20 cellular contexts compared by ENCODE assay signal in genomic region chr16:77574867-77575619, GRCh38.
DNase-seq lines count a peak whose midpoint lies in the region; ATAC-seq and TF ChIP-seq lines count a peak whose summit lies in the region.
"Had no signal": no experiment of that assay in that cellular context is flagged by ENCODE, and none has a peak within 500 bp of the region (broad histone marks: within the 10 kb centered on the region; RNA-seq: fewer than 3 reads in every experiment).

No MANE protein-coding gene starts in this region.

- TF ChIP-seq CTCF in cardiac fibroblast (IDR thresholded peaks at IDR 0.05; ENCODE audit: low read depth, low read length) (no peak), lung (IDR thresholded peaks at IDR 0.05; ENCODE audit: control extremely low read depth, extremely low read depth) (no peak), transverse colon (IDR thresholded peaks at IDR 0.05) (no peak), dorsolateral prefrontal cortex (IDR thresholded peaks at IDR 0.05 in 54 of 56, conservative IDR thresholded peaks at IDR 0.05 in 2 of 56; ENCODE audit: low read depth in 1 of 56, partially characterized antibody in 56 of 56) (no peak)

- H3K4me1 ChIP-seq in lung (ENCODE audit: control insufficient read depth in 2 of 2, insufficient read depth in 2 of 2, low read length in 2 of 2), result peaks cover 5 to 9% of the 10 kb centered on the region in 2 donors
- H3K4me1 ChIP-seq in transverse colon, result no peaks in the 10 kb centered on the region
- H3K4me1 ChIP-seq: foreskin keratinocyte had no signal

- H3K4me3 ChIP-seq in cardiac fibroblast (replicated peaks in 1 of 2; ENCODE audit: low read depth in 2 of 2, low read length in 2 of 2), result no peak overlapping the region
- no peak overlapping the region for H3K4me3 ChIP-seq in lung
- no peak overlapping the region for H3K4me3 ChIP-seq in transverse colon
- no peak overlapping the region for H3K4me3 ChIP-seq in dorsolateral prefrontal cortex

- intact Hi-C loops in Right ventricle myocardium superior (cut with DNase I), result no loop called here
- intact Hi-C loops in transverse colon (cut with DNase I; ENCODE audit: low total_unique reads), result no loop called here
- intact Hi-C loops in dorsolateral prefrontal cortex (cut with DNase I), result no loop called here

- H3K36me3 ChIP-seq in lung (ENCODE audit: control insufficient read depth in 2 of 2, insufficient read depth in 2 of 2, low read length in 2 of 2) (no peaks in the 10 kb centered on the region), transverse colon (no peaks in the 10 kb centered on the region)

- no peak for TF ChIP-seq EP300 in transverse colon (IDR thresholded peaks at IDR 0.05; ENCODE audit: low read depth)

- TF ChIP-seq POLR2A in transverse colon (IDR thresholded peaks at IDR 0.05), result no peak

- 29 to 38% methylated on average over 13 of the region's 13 CpGs for WGBS in lung, 2 donors
- WGBS in transverse colon (ENCODE audit: low coverage in 1 of 2), 2 donors, result 60 to 61% methylated on average over 7 to 13 of the region's 13 CpGs

- H3K27ac ChIP-seq in lung (ENCODE audit: low read depth in 1 of 2, low read length in 1 of 2) (peak overlapping the region in 1 of 2 donors; percentile 32), transverse colon (no peak overlapping the region), dorsolateral prefrontal cortex (no peak overlapping the region)
- H3K27ac ChIP-seq: foreskin keratinocyte had no signal

- in situ Hi-C loops in transverse colon (cut with MboI; ENCODE audit: low pct_ligation_motif_present in 1 of 4, low pct_unique_long_range_greater_than_20kb in 1 of 4, low sequenced_read_pairs in 3 of 4), result no loop called here

- H3K27me3 ChIP-seq in lung (ENCODE audit: control insufficient read depth, insufficient read depth) (no peaks in the 10 kb centered on the region), transverse colon (no peaks in the 10 kb centered on the region), dorsolateral prefrontal cortex (peaks cover 0 to 20% (median 0%) of the 10 kb centered on the region in 45 donors)
- H3K27me3 ChIP-seq: foreskin keratinocyte had no signal

- DNase-seq in cardiac fibroblast (ENCODE audit: low read depth in 2 of 2), result peak; percentile 60 to 65
- DNase-seq in Right ventricle myocardium superior, result peak; percentile 49
- peak; percentile 36 for DNase-seq in lung (ENCODE audit: low spot score)
- peak; percentile 8 for DNase-seq in transverse colon
- no peak for DNase-seq in COLO829 (ENCODE audit: low spot score)
- no peak for DNase-seq in GM19240 (ENCODE audit: insufficient read length, low spot score)
- no peak for DNase-seq in dorsolateral prefrontal cortex
- DNase-seq in stimulated activated CD4-positive, alpha-beta T cell treated with anti-CD3 and anti-CD28 coated beads, Interleukin-4, amount 100 ng/mL, for 24 hours, result no peak
- DNase-seq: activated CD4-positive, alpha-beta memory T cell treated with anti-CD3 and anti-CD28 coated beads, Interleukin-2, amount 10 ng/mL, durations not matched to agents 7 days and 5 days; activated naive CD8-positive, alpha-beta T cell treated with anti-CD3 and anti-CD28 coated beads, Interleukin-2, amount 10 ng/mL, durations not matched to agents 7 days and 5 days; activated T-cell treated with anti-CD3 and anti-CD28 coated beads, Interleukin-2, amount 50 U/mL, for 72 hours; caudate nucleus; effector memory CD4-positive, alpha-beta T cell; foreskin keratinocyte; GF-D8; GOT3; NCI-H2081 treated with DMSO at 0.1 percent for 48 hours; NCI-H510A treated with DMSO at 0.1 percent for 48 hours; SHP77 treated with DMSO at 0.1 percent for 48 hours; substantia nigra had no signal

- ATAC-seq in Right ventricle myocardium superior (ENCODE audit: poor library complexity), result peak; percentile 25
- peak; percentile 56 for ATAC-seq in lung (ENCODE audit: insufficient read depth, low FRiP score)
- ATAC-seq: activated T-cell treated with anti-CD3 and anti-CD28 coated beads, Interleukin-2, amount 50 U/mL, for 72 hours; foreskin keratinocyte had no signal

- H3K9me3 ChIP-seq in lung (ENCODE audit: control insufficient read depth in 2 of 2, insufficient read depth in 1 of 2, low read length in 1 of 2) (peaks cover 0 to 2% of the 10 kb centered on the region in 2 donors), transverse colon (no peaks in the 10 kb centered on the region)

Comparison
In these comparisons a context has a peak if more than half of its experiments do, and no peak if none do; other contexts are left out.
1. DNase-seq: peak in cardiac fibroblast (2 of 2), Right ventricle myocardium superior (single experiment), lung (single experiment) and transverse colon (single experiment); none in COLO829 (single experiment), GM19240 (single experiment), dorsolateral prefrontal cortex (0 of 10) and stimulated activated CD4-positive, alpha-beta T cell treated with anti-CD3 and anti-CD28 coated beads, Interleukin-4, amount 100 ng/mL, for 24 hours (single experiment).